1 cellular context compared by ENCODE assay signal in the genomic region with DNA sequence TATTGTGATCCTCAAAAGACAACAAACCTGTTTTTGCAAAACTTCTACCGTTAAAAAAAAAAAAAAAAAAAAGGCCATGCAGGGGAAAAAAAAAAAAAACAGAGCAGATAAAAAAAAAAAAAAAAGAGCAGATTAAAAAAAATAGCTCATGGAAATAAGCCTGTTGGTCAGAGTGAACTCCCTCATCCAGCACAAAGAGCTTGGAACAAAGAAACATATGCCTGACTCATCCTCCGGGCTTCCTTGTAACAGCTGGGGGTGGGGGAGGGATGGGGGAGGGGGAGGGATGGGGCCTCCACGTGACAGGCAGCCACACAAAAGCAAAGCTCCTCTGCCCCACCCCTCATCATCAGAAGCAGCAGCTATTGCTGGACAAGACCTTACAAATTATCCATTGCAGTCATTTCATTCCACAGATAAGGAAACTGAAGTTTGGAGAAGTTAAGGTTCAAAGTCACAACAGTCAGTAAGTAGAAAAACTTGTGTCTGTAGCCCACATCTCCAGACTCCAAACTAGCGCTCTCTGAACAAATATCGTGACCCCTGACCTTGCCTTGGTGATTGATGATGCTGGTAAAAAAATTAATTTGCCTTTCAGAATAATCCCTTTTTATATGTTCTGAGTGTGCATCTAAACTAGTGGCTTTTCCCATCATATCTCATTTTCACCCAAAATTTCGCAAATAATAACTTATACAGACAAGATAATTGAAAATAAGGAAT.
TF ChIP-seq lines count a peak whose summit lies in the region.

No MANE protein-coding gene starts in this region.

TF ChIP-seq in HepG2, 621 proteins besides CTCF, POLR2A, EP300 and RAD21 (continued from another document):
- 0 out of 2 replicates have a peak, but pooled peaks have one; percentile 17 for TF ChIP-seq TCF7 (IDR thresholded peaks at IDR 0.05; ENCODE audit: low read depth)
- peak; percentile 53; the same call in 1 of the 2 replicates for TF ChIP-seq SOX5 (CRISPR knock-in tag; IDR thresholded peaks at IDR 0.05; ENCODE audit: borderline replicate concordance)
- TF ChIP-seq, protein P1, sequence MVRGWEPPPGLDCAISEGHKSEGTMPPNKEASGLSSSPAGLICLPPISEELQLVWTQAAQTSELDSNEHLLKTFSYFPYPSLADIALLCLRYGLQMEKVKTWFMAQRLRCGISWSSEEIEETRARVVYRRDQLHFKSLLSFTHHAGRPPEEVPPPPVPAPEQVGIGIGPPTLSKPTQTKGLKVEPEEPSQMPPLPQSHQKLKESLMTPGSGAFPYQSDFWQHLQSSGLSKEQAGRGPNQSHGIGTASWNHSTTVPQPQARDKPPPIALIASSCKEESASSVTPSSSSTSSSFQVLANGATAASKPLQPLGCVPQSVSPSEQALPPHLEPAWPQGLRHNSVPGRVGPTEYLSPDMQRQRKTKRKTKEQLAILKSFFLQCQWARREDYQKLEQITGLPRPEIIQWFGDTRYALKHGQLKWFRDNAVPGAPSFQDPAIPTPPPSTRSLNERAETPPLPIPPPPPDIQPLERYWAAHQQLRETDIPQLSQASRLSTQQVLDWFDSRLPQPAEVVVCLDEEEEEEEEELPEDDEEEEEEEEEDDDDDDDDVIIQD (CRISPR knock-in tag; IDR thresholded peaks at IDR 0.05; ENCODE audit: low read depth) = 0 out of 2 replicates have a peak, but pooled peaks have one; percentile 23
- TF ChIP-seq PTBP1 (IDR thresholded peaks at IDR 0.05; ENCODE audit: low read depth, low read length, poor library complexity, severe bottlenecking) = no peak
